ENCODE assay signal across 23 cellular contexts in the genomic region with DNA sequence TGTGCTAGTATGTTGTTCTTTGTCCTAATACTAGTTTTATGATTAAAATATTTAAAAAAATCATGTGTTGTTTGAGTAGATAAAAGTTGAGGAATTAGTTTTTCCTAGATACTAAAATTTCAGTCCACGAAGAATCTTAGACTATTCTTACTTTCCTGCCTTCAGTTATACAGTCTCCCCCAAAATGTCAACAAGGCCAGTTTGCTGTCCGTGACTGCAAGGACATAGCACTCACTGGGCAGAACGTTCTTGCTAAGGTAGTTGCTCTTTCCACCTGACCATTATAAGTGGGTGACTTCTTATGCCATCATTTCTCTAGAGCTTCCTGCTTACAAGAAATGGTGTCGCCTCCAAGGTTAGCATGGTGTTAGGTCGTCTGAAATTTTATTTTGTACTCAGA. TPM values are rescaled to one million over a fixed set of nuclear protein-coding genes. Genes with fewer than 3 reads are reported as not detected.
DNase-seq lines count a peak whose midpoint lies in the region; ATAC-seq and TF ChIP-seq lines count a peak whose summit lies in the region.
"Had no signal": no experiment of that assay in that cellular context is flagged by ENCODE, and none has a peak within 500 bp of the region (broad histone marks: within the 10 kb centered on the region; RNA-seq: fewer than 3 reads in every experiment).

No MANE protein-coding gene starts in this region.

- H3K27me3 ChIP-seq in neural progenitor cell (no peaks in the 10 kb centered on the region), tibial nerve (no peaks in the 10 kb centered on the region), smooth muscle cell (ENCODE audit: low read depth) (no peaks in the 10 kb centered on the region)
- H3K27me3 ChIP-seq: adrenal gland, brain microvascular endothelial cell, tibial artery had no signal

- H3K27me3 Mint-ChIP-seq in natural killer cell (ENCODE audit: low read depth in 2 of 2): no peaks in the 10 kb centered on the region
- H3K27me3 Mint-ChIP-seq in natural killer cell treated with Interleukin-12 subunit alpha and Interleukin-12 subunit beta and Interleukin-15 and Interleukin-18, amount 100 ng/mL, for 72 hours: no peaks in the 10 kb centered on the region
- H3K27me3 Mint-ChIP-seq in neural progenitor cell (ENCODE audit: insufficient read depth, low read depth): no peaks in the 10 kb centered on the region
- H3K27me3 Mint-ChIP-seq: IgD-negative memory B cell; stimulated activated naive B cell treated with anti-CD40 and anti-IgM and Interleukin-4, amounts not matched to agents 10 μg/mL and 1 μg/mL and 100 μg/mL, for 72 hours had no signal

- no peak overlapping the region for H3K4me3 Mint-ChIP-seq in natural killer cell
- no peak overlapping the region for H3K4me3 Mint-ChIP-seq in natural killer cell treated with Interleukin-12 subunit alpha and Interleukin-12 subunit beta and Interleukin-15 and Interleukin-18, amount 100 ng/mL, for 72 hours
- H3K4me3 Mint-ChIP-seq in neural progenitor cell: no peak overlapping the region
- H3K4me3 Mint-ChIP-seq: IgD-negative memory B cell; stimulated activated naive B cell treated with anti-CD40 and anti-IgM and Interleukin-4, amounts not matched to agents 10 μg/mL and 1 μg/mL and 100 μg/mL, for 72 hours; WTC11 had no signal

- H3F3A ChIP-seq in neural progenitor cell (ENCODE audit: low read depth) (peaks cover 33% of the 10 kb centered on the region), smooth muscle cell (ENCODE audit: low read depth) (no peaks in the 10 kb centered on the region)

- H3K36me3 Mint-ChIP-seq in natural killer cell (no peaks in the 10 kb centered on the region), neural progenitor cell (no peaks in the 10 kb centered on the region)
- H3K36me3 Mint-ChIP-seq in natural killer cell treated with Interleukin-12 subunit alpha and Interleukin-12 subunit beta and Interleukin-15 and Interleukin-18, amount 100 ng/mL, for 72 hours: peaks cover 5% of the 10 kb centered on the region
- H3K36me3 Mint-ChIP-seq: WTC11 had no signal

- H2AFZ ChIP-seq in neural progenitor cell (replicated peaks) (no peak overlapping the region), smooth muscle cell (ENCODE audit: low read depth) (no peak overlapping the region)

- TF ChIP-seq POLR2A in tibial nerve (IDR thresholded peaks at IDR 0.05): no peak

- H3K9ac ChIP-seq in neural progenitor cell (no peak overlapping the region), smooth muscle cell (ENCODE audit: low read depth) (no peak overlapping the region)

- H3K9me3 ChIP-seq in neural progenitor cell (ENCODE audit: low read depth): no peaks in the 10 kb centered on the region
- H3K9me3 ChIP-seq in tibial nerve: no peaks in the 10 kb centered on the region
- H3K9me3 ChIP-seq in smooth muscle cell (replicated peaks; ENCODE audit: low read depth): no peaks in the 10 kb centered on the region
- H3K9me3 ChIP-seq: adrenal gland, tibial artery had no signal

- DNase-seq in natural killer cell (no peak), caudate nucleus (lab: John Stamatoyannopoulos, UW) (no peak), neural progenitor cell (ENCODE audit: low spot score) (no peak), tibial nerve (ENCODE audit: low spot score in 2 of 2) (no peak), smooth muscle cell (lab: John Stamatoyannopoulos, UW; ENCODE audit: unreplicated experiment) (no peak)
- DNase-seq in natural killer cell treated with Interleukin-12 subunit alpha and Interleukin-12 subunit beta and Interleukin-15 and Interleukin-18, amount 100 ng/mL, for 72 hours (ENCODE audit: low spot score): no peak
- DNase-seq: activated CD8-positive, alpha-beta memory T cell treated with anti-CD3 and anti-CD28 coated beads, Interleukin-2, amount 50 U/mL, for 48 hours; activated effector memory CD4-positive, alpha-beta T cell treated with Interleukin-2 at 50 U/mL for 16 hours; adrenal gland; brain microvascular endothelial cell; EL; NCI-H1105; NCI-H1930; NCI-H226; NCI-H748 treated with DMSO at 0.1 percent for 48 hours; stimulated activated CD4-positive, alpha-beta T cell treated with anti-CD3 and anti-CD28 coated beads, Interleukin-2, amount 100 ng/mL, for 48 hours; stimulated activated naive B cell treated with anti-CD40 and anti-IgM and Interleukin-4, amounts not matched to agents 10 μg/mL and 1 μg/mL and 100 μg/mL, for 72 hours; tibial artery had no signal

- WGBS in tibial nerve, 2 donors: 59 to 60% methylated on average over 5 of the region's 5 CpGs
- WGBS in smooth muscle cell (ENCODE audit: low lambda C conversion rate): 77% methylated on average over 5 of the region's 5 CpGs

- peak overlapping the region; percentile 85 for H3K27ac ChIP-seq in caudate nucleus (ENCODE audit: low read depth, low read length)
- H3K27ac ChIP-seq in neural progenitor cell: peak overlapping the region; percentile 86
- peak overlapping the region; percentile 57 to 91 (median 80) for H3K27ac ChIP-seq in tibial nerve
- no peak overlapping the region for H3K27ac ChIP-seq in smooth muscle cell (ENCODE audit: low read depth)
- H3K27ac ChIP-seq: adrenal gland, brain microvascular endothelial cell, coronary artery, tibial artery had no signal

- H3K9me3 Mint-ChIP-seq in natural killer cell (no peaks in the 10 kb centered on the region), neural progenitor cell (no peaks in the 10 kb centered on the region)
- no peaks in the 10 kb centered on the region for H3K9me3 Mint-ChIP-seq in natural killer cell treated with Interleukin-12 subunit alpha and Interleukin-12 subunit beta and Interleukin-15 and Interleukin-18, amount 100 ng/mL, for 72 hours
- H3K9me3 Mint-ChIP-seq: IgD-negative memory B cell; stimulated activated naive B cell treated with anti-CD40 and anti-IgM and Interleukin-4, amounts not matched to agents 10 μg/mL and 1 μg/mL and 100 μg/mL, for 72 hours; WTC11 had no signal

- H3K27ac Mint-ChIP-seq in natural killer cell (peak overlapping the region; percentile 27 to 47), neural progenitor cell (no peak overlapping the region)
- peak overlapping the region in 1 of 2 donors; percentile 10 for H3K27ac Mint-ChIP-seq in natural killer cell treated with Interleukin-12 subunit alpha and Interleukin-12 subunit beta and Interleukin-15 and Interleukin-18, amount 100 ng/mL, for 72 hours
- H3K27ac Mint-ChIP-seq: IgD-negative memory B cell had no signal

- no peak overlapping the region for H3K4me3 ChIP-seq in neural progenitor cell
- H3K4me3 ChIP-seq in tibial nerve: no peak overlapping the region
- no peak overlapping the region for H3K4me3 ChIP-seq in smooth muscle cell
- H3K4me3 ChIP-seq: adrenal gland, coronary artery, tibial artery had no signal

- no peak for TF ChIP-seq EP300 in tibial nerve (IDR thresholded peaks at IDR 0.05)

- H3K36me3 ChIP-seq in neural progenitor cell: no peaks in the 10 kb centered on the region
- H3K36me3 ChIP-seq in tibial nerve: no peaks in the 10 kb centered on the region
- no peaks in the 10 kb centered on the region for H3K36me3 ChIP-seq in smooth muscle cell (ENCODE audit: low read depth)
- H3K36me3 ChIP-seq: adrenal gland, brain microvascular endothelial cell had no signal

- H3K4me1 Mint-ChIP-seq in natural killer cell (peaks cover 52 to 56% of the 10 kb centered on the region in 2 donors), neural progenitor cell (peaks cover 20% of the 10 kb centered on the region)
- H3K4me1 Mint-ChIP-seq in natural killer cell treated with Interleukin-12 subunit alpha and Interleukin-12 subunit beta and Interleukin-15 and Interleukin-18, amount 100 ng/mL, for 72 hours (ENCODE audit: low read depth in 2 of 2): peaks cover 39 to 43% of the 10 kb centered on the region in 2 donors

- intact Hi-C loops in natural killer cell (cut with micrococcal nuclease): no loop called here

- no peak for TF ChIP-seq CTCF in natural killer cell (IDR thresholded peaks at IDR 0.05)
- TF ChIP-seq CTCF in neural progenitor cell (IDR thresholded peaks at IDR 0.05): no peak
- TF ChIP-seq CTCF in tibial nerve (IDR thresholded peaks at IDR 0.05): no peak
- no peak for TF ChIP-seq CTCF in smooth muscle cell (IDR thresholded peaks at IDR 0.05; ENCODE audit: borderline replicate concordance, insufficient read depth, poor library complexity, severe bottlenecking)

- peak overlapping the region; percentile 58 for H3K4me2 ChIP-seq in neural progenitor cell
- no peak overlapping the region for H3K4me2 ChIP-seq in smooth muscle cell

- no peak for ATAC-seq in natural killer cell
- no peak for ATAC-seq in natural killer cell treated with Interleukin-12 subunit alpha and Interleukin-12 subunit beta and Interleukin-15 and Interleukin-18, amount 100 ng/mL, for 72 hours
- no peak for ATAC-seq in GM18861 (IDR thresholded peaks at IDR 0.05; ENCODE audit: unreplicated experiment)
- no peak for ATAC-seq in GM18519 (IDR thresholded peaks at IDR 0.05; ENCODE audit: low FRiP score, unreplicated experiment)
- ATAC-seq: stimulated activated naive B cell treated with anti-CD40 and anti-IgM and Interleukin-4, amounts not matched to agents 10 μg/mL and 1 μg/mL and 100 μg/mL, for 72 hours; WTC11 had no signal

- no peaks in the 10 kb centered on the region for H3K79me2 ChIP-seq in neural progenitor cell (ENCODE audit: low read depth)
- H3K79me2 ChIP-seq in smooth muscle cell (ENCODE audit: low read depth): no peaks in the 10 kb centered on the region

- H4K20me1 ChIP-seq in neural progenitor cell (ENCODE audit: low read depth) (no peaks in the 10 kb centered on the region), smooth muscle cell (ENCODE audit: low read depth) (no peaks in the 10 kb centered on the region)

- H3K4me1 ChIP-seq in neural progenitor cell (peaks cover 59% of the 10 kb centered on the region), tibial nerve (peaks cover 0 to 73% (median 17%) of the 10 kb centered on the region in 4 donors), smooth muscle cell (ENCODE audit: low read depth) (peaks cover 43% of the 10 kb centered on the region)

RNA-seq across cellular contexts. Expression of a gene that starts 32.8 kb away (rescaled TPM):
- total RNA-seq in natural killer cell (100 to 1,000 TPM; 132 to 156 (median 146) TPM), neural progenitor cell (ENCODE audit: low replicate concordance) (11.4 and 21.6 TPM in 2 replicates), tibial nerve (10 to 100 TPM; 34.5 to 87.2 (median 60.1) TPM), smooth muscle cell (4.9 and 6.5 TPM in 2 replicates)
- 10 to 100 TPM; 78.4 to 88.3 TPM for total RNA-seq in natural killer cell treated with Interleukin-12 subunit alpha and Interleukin-12 subunit beta and Interleukin-15 and Interleukin-18, amount 100 ng/mL, for 72 hours
- 0.14 and 1.1 TPM in 2 replicates for polyA plus RNA-seq in smooth muscle cell
